Comparison of ENCODE assay signal across 1 cellular context in the genomic region with DNA sequence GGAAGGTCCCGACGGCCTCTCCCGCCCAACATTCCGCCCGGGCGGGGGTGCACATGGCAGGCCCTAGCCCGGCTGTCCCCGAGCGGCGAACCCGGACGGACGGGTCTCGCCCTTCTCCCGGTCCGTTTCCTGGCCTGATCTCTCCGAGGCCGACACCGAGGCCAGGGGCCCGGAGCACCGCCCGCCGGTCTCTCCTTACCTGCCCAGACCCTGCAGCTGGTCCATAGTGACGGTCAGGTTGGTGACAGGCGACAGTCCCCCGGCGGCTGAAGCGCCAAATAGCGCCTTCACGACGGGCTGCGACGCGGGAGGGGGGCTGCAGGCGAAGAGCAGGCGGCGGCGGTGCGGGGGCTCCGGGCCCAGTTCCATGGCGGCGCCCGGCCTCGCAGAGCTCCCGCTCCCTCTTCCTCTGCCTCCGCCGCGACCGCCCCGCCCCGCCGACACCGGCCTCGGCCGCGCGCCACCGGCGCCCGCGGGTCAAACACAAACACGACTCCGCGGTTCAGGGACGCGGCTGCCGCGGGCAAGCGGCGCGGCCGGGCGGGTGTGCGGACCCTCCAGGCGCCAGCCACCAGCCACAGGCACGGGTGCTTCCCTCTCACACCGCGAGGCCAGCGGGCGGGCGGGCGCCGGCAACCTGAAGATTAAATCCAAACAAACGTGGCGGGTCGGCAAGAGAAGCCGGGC.
TF ChIP-seq lines count a peak whose summit lies in the region.

No MANE protein-coding gene starts in this region.

TF ChIP-seq in HepG2, 621 proteins besides CTCF, POLR2A, EP300 and RAD21 (continued from another document and continues in another):
- TF ChIP-seq, protein P1, sequence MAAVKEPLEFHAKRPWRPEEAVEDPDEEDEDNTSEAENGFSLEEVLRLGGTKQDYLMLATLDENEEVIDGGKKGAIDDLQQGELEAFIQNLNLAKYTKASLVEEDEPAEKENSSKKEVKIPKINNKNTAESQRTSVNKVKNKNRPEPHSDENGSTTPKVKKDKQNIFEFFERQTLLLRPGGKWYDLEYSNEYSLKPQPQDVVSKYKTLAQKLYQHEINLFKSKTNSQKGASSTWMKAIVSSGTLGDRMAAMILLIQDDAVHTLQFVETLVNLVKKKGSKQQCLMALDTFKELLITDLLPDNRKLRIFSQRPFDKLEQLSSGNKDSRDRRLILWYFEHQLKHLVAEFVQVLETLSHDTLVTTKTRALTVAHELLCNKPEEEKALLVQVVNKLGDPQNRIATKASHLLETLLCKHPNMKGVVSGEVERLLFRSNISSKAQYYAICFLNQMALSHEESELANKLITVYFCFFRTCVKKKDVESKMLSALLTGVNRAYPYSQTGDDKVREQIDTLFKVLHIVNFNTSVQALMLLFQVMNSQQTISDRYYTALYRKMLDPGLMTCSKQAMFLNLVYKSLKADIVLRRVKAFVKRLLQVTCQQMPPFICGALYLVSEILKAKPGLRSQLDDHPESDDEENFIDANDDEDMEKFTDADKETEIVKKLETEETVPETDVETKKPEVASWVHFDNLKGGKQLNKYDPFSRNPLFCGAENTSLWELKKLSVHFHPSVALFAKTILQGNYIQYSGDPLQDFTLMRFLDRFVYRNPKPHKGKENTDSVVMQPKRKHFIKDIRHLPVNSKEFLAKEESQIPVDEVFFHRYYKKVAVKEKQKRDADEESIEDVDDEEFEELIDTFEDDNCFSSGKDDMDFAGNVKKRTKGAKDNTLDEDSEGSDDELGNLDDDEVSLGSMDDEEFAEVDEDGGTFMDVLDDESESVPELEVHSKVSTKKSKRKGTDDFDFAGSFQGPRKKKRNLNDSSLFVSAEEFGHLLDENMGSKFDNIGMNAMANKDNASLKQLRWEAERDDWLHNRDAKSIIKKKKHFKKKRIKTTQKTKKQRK (IDR thresholded peaks at IDR 0.05; ENCODE audit: low read length), result no peak
- no peak for TF ChIP-seq MAFF (IDR thresholded peaks at IDR 0.05; ENCODE audit: low read depth, low read length)
- TF ChIP-seq KAT8 (CRISPR knock-in tag; IDR thresholded peaks at IDR 0.05), result no peak
- no peak for TF ChIP-seq MTF1 (CRISPR knock-in tag; IDR thresholded peaks at IDR 0.05)
- no peak for TF ChIP-seq ZNF256 (CRISPR knock-in tag; conservative IDR thresholded peaks at IDR 0.05)
- TF ChIP-seq SMAD1 (CRISPR knock-in tag; IDR thresholded peaks at IDR 0.05; ENCODE audit: borderline replicate concordance, low read depth), result no peak
- no peak for TF ChIP-seq ZBTB1 (CRISPR knock-in tag; IDR thresholded peaks at IDR 0.05; ENCODE audit: borderline replicate concordance)
- peak; percentile 68 for TF ChIP-seq AGO2 (optimal IDR thresholded peaks at IDR 0.05; ENCODE audit: low read depth, low read length)
- no peak for TF ChIP-seq GLI4 (CRISPR knock-in tag; IDR thresholded peaks at IDR 0.05; ENCODE audit: borderline replicate concordance)
- TF ChIP-seq ZNF451 (CRISPR knock-in tag; IDR thresholded peaks at IDR 0.05), result no peak; the same call in 1 of the 2 replicates
- TF ChIP-seq GZF1 (CRISPR knock-in tag; IDR thresholded peaks at IDR 0.05), result no peak
- TF ChIP-seq ZNF816 (CRISPR knock-in tag; IDR thresholded peaks at IDR 0.05; ENCODE audit: borderline replicate concordance), result no peak
- no peak for TF ChIP-seq RFX3 (CRISPR knock-in tag; IDR thresholded peaks at IDR 0.05)
- no peak for TF ChIP-seq SMAD9 (CRISPR knock-in tag; IDR thresholded peaks at IDR 0.05)
- TF ChIP-seq, protein P2, sequence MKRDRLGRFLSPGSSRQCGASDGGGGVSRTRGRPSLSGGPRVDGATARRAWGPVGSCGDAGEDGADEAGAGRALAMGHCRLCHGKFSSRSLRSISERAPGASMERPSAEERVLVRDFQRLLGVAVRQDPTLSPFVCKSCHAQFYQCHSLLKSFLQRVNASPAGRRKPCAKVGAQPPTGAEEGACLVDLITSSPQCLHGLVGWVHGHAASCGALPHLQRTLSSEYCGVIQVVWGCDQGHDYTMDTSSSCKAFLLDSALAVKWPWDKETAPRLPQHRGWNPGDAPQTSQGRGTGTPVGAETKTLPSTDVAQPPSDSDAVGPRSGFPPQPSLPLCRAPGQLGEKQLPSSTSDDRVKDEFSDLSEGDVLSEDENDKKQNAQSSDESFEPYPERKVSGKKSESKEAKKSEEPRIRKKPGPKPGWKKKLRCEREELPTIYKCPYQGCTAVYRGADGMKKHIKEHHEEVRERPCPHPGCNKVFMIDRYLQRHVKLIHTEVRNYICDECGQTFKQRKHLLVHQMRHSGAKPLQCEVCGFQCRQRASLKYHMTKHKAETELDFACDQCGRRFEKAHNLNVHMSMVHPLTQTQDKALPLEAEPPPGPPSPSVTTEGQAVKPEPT (CRISPR knock-in tag; IDR thresholded peaks at IDR 0.05; ENCODE audit: low read depth), result no peak; the same call in 1 of the 2 replicates
- TF ChIP-seq SRY (CRISPR knock-in tag; IDR thresholded peaks at IDR 0.05), result peak; percentile 67
- no peak for TF ChIP-seq TRIM24 (CRISPR knock-in tag; IDR thresholded peaks at IDR 0.05)
- TF ChIP-seq, protein P3, sequence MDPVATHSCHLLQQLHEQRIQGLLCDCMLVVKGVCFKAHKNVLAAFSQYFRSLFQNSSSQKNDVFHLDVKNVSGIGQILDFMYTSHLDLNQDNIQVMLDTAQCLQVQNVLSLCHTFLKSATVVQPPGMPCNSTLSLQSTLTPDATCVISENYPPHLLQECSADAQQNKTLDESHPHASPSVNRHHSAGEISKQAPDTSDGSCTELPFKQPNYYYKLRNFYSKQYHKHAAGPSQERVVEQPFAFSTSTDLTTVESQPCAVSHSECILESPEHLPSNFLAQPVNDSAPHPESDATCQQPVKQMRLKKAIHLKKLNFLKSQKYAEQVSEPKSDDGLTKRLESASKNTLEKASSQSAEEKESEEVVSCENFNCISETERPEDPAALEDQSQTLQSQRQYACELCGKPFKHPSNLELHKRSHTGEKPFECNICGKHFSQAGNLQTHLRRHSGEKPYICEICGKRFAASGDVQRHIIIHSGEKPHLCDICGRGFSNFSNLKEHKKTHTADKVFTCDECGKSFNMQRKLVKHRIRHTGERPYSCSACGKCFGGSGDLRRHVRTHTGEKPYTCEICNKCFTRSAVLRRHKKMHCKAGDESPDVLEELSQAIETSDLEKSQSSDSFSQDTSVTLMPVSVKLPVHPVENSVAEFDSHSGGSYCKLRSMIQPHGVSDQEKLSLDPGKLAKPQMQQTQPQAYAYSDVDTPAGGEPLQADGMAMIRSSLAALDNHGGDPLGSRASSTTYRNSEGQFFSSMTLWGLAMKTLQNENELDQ (CRISPR knock-in tag; IDR thresholded peaks at IDR 0.05; ENCODE audit: borderline replicate concordance), result no peak
- TF ChIP-seq ZSCAN31 (CRISPR knock-in tag; IDR thresholded peaks at IDR 0.05; ENCODE audit: low read depth), result peak; percentile 76
- TF ChIP-seq, protein P4, sequence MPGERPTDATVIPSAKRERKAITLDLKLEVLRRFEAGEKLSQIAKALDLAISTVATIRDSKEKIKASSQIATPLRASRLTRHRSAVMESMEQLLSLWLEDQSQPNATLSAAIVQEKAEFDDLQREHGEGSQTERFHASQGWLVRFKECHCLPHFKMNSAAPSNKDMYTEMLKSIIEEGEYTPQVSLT (CRISPR knock-in tag; IDR thresholded peaks at IDR 0.05; ENCODE audit: borderline replicate concordance, low read depth), result no peak; the same call in 1 of the 2 replicates
- TF ChIP-seq ZNF274 (CRISPR knock-in tag; IDR thresholded peaks at IDR 0.05), result peak; percentile 45; the same call in 1 of the 2 replicates
- no peak for TF ChIP-seq RARG (CRISPR knock-in tag; IDR thresholded peaks at IDR 0.05; ENCODE audit: low read depth)
- TF ChIP-seq, protein P5, sequence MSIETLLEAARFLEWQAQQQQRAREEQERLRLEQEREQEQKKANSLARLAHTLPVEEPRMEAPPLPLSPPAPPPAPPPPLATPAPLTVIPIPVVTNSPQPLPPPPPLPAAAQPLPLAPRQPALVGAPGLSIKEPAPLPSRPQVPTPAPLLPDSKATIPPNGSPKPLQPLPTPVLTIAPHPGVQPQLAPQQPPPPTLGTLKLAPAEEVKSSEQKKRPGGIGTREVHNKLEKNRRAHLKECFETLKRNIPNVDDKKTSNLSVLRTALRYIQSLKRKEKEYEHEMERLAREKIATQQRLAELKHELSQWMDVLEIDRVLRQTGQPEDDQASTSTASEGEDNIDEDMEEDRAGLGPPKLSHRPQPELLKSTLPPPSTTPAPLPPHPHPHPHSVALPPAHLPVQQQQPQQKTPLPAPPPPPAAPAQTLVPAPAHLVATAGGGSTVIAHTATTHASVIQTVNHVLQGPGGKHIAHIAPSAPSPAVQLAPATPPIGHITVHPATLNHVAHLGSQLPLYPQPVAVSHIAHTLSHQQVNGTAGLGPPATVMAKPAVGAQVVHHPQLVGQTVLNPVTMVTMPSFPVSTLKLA (IDR thresholded peaks at IDR 0.05), result no peak
- TF ChIP-seq, protein P6, sequence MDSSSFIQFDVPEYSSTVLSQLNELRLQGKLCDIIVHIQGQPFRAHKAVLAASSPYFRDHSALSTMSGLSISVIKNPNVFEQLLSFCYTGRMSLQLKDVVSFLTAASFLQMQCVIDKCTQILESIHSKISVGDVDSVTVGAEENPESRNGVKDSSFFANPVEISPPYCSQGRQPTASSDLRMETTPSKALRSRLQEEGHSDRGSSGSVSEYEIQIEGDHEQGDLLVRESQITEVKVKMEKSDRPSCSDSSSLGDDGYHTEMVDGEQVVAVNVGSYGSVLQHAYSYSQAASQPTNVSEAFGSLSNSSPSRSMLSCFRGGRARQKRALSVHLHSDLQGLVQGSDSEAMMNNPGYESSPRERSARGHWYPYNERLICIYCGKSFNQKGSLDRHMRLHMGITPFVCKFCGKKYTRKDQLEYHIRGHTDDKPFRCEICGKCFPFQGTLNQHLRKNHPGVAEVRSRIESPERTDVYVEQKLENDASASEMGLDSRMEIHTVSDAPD (CRISPR knock-in tag; IDR thresholded peaks at IDR 0.05), result no peak
- no peak for TF ChIP-seq DNMT3B (CRISPR knock-in tag; conservative IDR thresholded peaks at IDR 0.05)
- TF ChIP-seq ZNF703 (CRISPR knock-in tag; IDR thresholded peaks at IDR 0.05; ENCODE audit: borderline replicate concordance), result no peak
- TF ChIP-seq, protein P7, sequence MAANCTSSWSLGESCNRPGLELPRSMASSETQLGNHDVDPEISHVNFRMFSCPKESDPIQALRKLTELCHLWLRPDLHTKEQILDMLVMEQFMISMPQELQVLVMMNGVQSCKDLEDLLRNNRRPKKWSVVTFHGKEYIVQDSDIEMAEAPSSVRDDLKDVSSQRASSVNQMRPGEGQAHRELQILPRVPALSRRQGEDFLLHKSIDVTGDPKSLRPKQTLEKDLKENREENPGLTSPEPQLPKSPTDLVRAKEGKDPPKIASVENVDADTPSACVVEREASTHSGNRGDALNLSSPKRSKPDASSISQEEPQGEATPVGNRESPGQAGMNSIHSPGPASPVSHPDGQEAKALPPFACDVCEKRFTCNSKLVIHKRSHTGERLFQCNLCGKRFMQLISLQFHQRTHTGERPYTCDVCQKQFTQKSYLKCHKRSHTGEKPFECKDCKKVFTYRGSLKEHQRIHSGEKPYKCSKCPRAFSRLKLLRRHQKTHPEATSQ (CRISPR knock-in tag; IDR thresholded peaks at IDR 0.05; ENCODE audit: borderline replicate concordance), result no peak
- no peak for TF ChIP-seq ZNF3 (CRISPR knock-in tag; IDR thresholded peaks at IDR 0.05)
- TF ChIP-seq CBX5 (CRISPR knock-in tag; IDR thresholded peaks at IDR 0.05; ENCODE audit: borderline replicate concordance), result no peak
- TF ChIP-seq, protein P8, sequence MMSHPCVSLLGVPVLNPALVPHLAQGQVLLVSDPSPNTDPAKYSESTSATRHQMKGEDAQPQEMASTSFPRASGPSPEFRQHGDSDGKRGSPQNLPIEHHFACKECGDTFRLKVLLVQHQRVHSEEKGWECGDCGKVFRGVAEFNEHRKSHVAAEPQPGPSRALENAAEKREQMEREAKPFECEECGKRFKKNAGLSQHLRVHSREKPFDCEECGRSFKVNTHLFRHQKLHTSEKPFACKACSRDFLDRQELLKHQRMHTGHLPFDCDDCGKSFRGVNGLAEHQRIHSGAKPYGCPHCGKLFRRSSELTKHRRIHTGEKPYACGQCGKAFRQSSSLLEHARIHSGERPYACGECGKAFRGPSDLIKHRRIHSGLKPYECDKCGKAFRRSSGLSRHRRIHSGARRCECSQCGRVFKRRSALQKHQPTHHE (CRISPR knock-in tag; IDR thresholded peaks at IDR 0.05; ENCODE audit: borderline replicate concordance), result no peak
- TF ChIP-seq SNRNP70 (IDR thresholded peaks at IDR 0.05; ENCODE audit: low read depth, low read length), result no peak
- TF ChIP-seq JUND (CRISPR knock-in tag; IDR thresholded peaks at IDR 0.05), result no peak
- no peak for TF ChIP-seq MAFK (conservative IDR thresholded peaks at IDR 0.05 in 1 of 2, IDR thresholded peaks at IDR 0.05 in 1 of 2; ENCODE audit: low read length in 2 of 2)
- TF ChIP-seq MEIS2 (CRISPR knock-in tag; IDR thresholded peaks at IDR 0.05), result no peak
- TF ChIP-seq SUZ12 (IDR thresholded peaks at IDR 0.05; ENCODE audit: low read depth, low read length), result no peak
- no peak for TF ChIP-seq ZNF460 (CRISPR knock-in tag; IDR thresholded peaks at IDR 0.05; ENCODE audit: borderline replicate concordance)
- TF ChIP-seq BHLHE40 (IDR thresholded peaks at IDR 0.05; ENCODE audit: low read length), result no peak
- TF ChIP-seq ZNF839 (CRISPR knock-in tag; IDR thresholded peaks at IDR 0.05; ENCODE audit: borderline replicate concordance), result no peak
- peak; percentile 10; the same call in 1 of the 2 replicates for TF ChIP-seq NFKB2 (CRISPR knock-in tag; IDR thresholded peaks at IDR 0.05; ENCODE audit: borderline replicate concordance)
- TF ChIP-seq ZFP90 (CRISPR knock-in tag; IDR thresholded peaks at IDR 0.05; ENCODE audit: borderline replicate concordance), result no peak
- no peak for TF ChIP-seq KDM5B (CRISPR knock-in tag; IDR thresholded peaks at IDR 0.05; ENCODE audit: borderline replicate concordance)
- peak; percentile 34; the same call in 1 of the 2 replicates for TF ChIP-seq EED (CRISPR knock-in tag; IDR thresholded peaks at IDR 0.05)
- no peak for TF ChIP-seq KLF6 (CRISPR knock-in tag; IDR thresholded peaks at IDR 0.05)
- no peak for TF ChIP-seq EZH2 (conservative IDR thresholded peaks at IDR 0.05; ENCODE audit: low read depth, low read length)
- TF ChIP-seq FOXA1 (IDR thresholded peaks at IDR 0.05), result no peak
- no peak for TF ChIP-seq FOXA1 (CRISPR knock-in tag; IDR thresholded peaks at IDR 0.05)
- peak; percentile 60; the same call in 1 of the 2 replicates for TF ChIP-seq ZNF777 (CRISPR knock-in tag; IDR thresholded peaks at IDR 0.05)
- TF ChIP-seq NRL (CRISPR knock-in tag; IDR thresholded peaks at IDR 0.05; ENCODE audit: borderline replicate concordance), result peak; percentile 48; the same call in 1 of the 2 replicates
- no peak for TF ChIP-seq DPF2 (CRISPR knock-in tag; IDR thresholded peaks at IDR 0.05; ENCODE audit: borderline replicate concordance, low read depth)
- TF ChIP-seq PRMT3 (CRISPR knock-in tag; IDR thresholded peaks at IDR 0.05; ENCODE audit: borderline replicate concordance, low read depth), result no peak
- TF ChIP-seq FOXK2 (IDR thresholded peaks at IDR 0.05), result no peak
- TF ChIP-seq ZNF577 (CRISPR knock-in tag; IDR thresholded peaks at IDR 0.05; ENCODE audit: borderline replicate concordance, low read depth), result no peak
- no peak for TF ChIP-seq MBD4 (IDR thresholded peaks at IDR 0.05; ENCODE audit: borderline replicate concordance, low read length)
- 0 out of 2 replicates have a peak, but pooled peaks have one; percentile 9 for TF ChIP-seq AKAP8 (CRISPR knock-in tag; IDR thresholded peaks at IDR 0.05)
